9 cellular contexts compared by ENCODE assay signal in genomic region chr1:240732390-240732789, GRCh38.
DNase-seq lines count a peak whose midpoint lies in the region; ATAC-seq, FAIRE-seq and TF ChIP-seq lines count a peak whose summit lies in the region.
"Had no signal": no experiment of that assay in that cellular context is flagged by ENCODE, and none has a peak within 500 bp of the region (broad histone marks: within the 10 kb centered on the region; RNA-seq: fewer than 3 reads in every experiment).

No MANE protein-coding gene starts in this region.

- H3K4me3 ChIP-seq in GM23338 = no peak overlapping the region
- H3K4me3 ChIP-seq in Karpas-422 (ENCODE audit: low read length) = no peak overlapping the region
- no peak overlapping the region for H3K4me3 ChIP-seq in epithelial cell of esophagus (ENCODE audit: low read length)

- H3K36me3 Mint-ChIP-seq in GM23338 (ENCODE audit: low read depth) = no peaks in the 10 kb centered on the region

- 0 out of 2 replicates have a peak, but pooled peaks cover 2% of the 10 kb centered on the region for H3K9me2 ChIP-seq in GM23338 (ENCODE audit: insufficient read depth)
- no peaks in the 10 kb centered on the region for H3K9me2 ChIP-seq in Karpas-422 (replicated peaks; ENCODE audit: insufficient read depth, low read length)

- H3K36me3 ChIP-seq in GM23338 (ENCODE audit: insufficient read depth) (no peaks in the 10 kb centered on the region), Karpas-422 (ENCODE audit: insufficient read depth, low read length) (no peaks in the 10 kb centered on the region)

- H3K27ac ChIP-seq in GM23338 (ENCODE audit: low read depth) (no peak overlapping the region), Karpas-422 (ENCODE audit: low read length) (no peak overlapping the region)

- TF ChIP-seq CTCF in GM23338 (conservative IDR thresholded peaks at IDR 0.05; ENCODE audit: low read depth in 2 of 2) (peak; percentile 84 to 88), epithelial cell of esophagus (IDR thresholded peaks at IDR 0.05; ENCODE audit: insufficient read depth, low read depth, low read length, missing control alignments) (peak; percentile 62)

- no peak overlapping the region for H3K4me2 ChIP-seq in GM23338
- no peak overlapping the region for H3K4me2 ChIP-seq in Karpas-422 (ENCODE audit: low read depth, low read length, poor library complexity, severe bottlenecking)

- H4K20me1 ChIP-seq in GM23338 (replicated peaks; ENCODE audit: insufficient read depth) = no peaks in the 10 kb centered on the region
- no peaks in the 10 kb centered on the region for H4K20me1 ChIP-seq in Karpas-422 (ENCODE audit: insufficient read depth, low read depth, low read length)

- no peaks in the 10 kb centered on the region for H3F3A ChIP-seq in GM23338 (replicated peaks; ENCODE audit: low read depth)

- H3K9me3 ChIP-seq in Karpas-422 (ENCODE audit: low read length) = no peaks in the 10 kb centered on the region

- H3K27me3 ChIP-seq in GM23338 (ENCODE audit: insufficient read depth) = no peaks in the 10 kb centered on the region
- H3K27me3 ChIP-seq in Karpas-422 (ENCODE audit: low read length) = no peaks in the 10 kb centered on the region

- no peaks in the 10 kb centered on the region for H3K9me3 Mint-ChIP-seq in GM23338
- H3K9me3 Mint-ChIP-seq: stimulated activated naive CD8-positive, alpha-beta T cell treated with anti-CD3 and anti-CD28 coated beads, Interleukin-15, Interleukin-2, amounts not matched to agents 100 ng/mL and 50 ng/mL, for 24 hours had no signal

- H3K27me3 Mint-ChIP-seq in GM23338 (ENCODE audit: insufficient read depth, low read depth, poor library complexity) = peaks cover 6% of the 10 kb centered on the region

- peak; percentile 48 for FAIRE-seq in RCC 7860 (lab: Jason Lieb, UNC)

- H3K4me3 Mint-ChIP-seq in GM23338 = no peak overlapping the region
- H3K4me3 Mint-ChIP-seq: stimulated activated naive CD8-positive, alpha-beta T cell treated with anti-CD3 and anti-CD28 coated beads, Interleukin-15, Interleukin-2, amounts not matched to agents 100 ng/mL and 50 ng/mL, for 24 hours had no signal

- H3K9ac ChIP-seq in Karpas-422 (ENCODE audit: low read length) = no peak overlapping the region

- no peak overlapping the region for H2AFZ ChIP-seq in GM23338
- no peak overlapping the region for H2AFZ ChIP-seq in Karpas-422 (ENCODE audit: low read length)

- H3K4me1 Mint-ChIP-seq in GM23338 = peaks cover 6% of the 10 kb centered on the region; the same call in 2 of the 3 replicates

- DNase-seq in NCI-H510A treated with DMSO at 0.1 percent for 48 hours (lab: John Stamatoyannopoulos, UW) (peak; percentile 23), NCI-H510A (lab: John Stamatoyannopoulos, UW) (no peak), GM23338 (ENCODE audit: low spot score) (peak; percentile 88), Karpas-422 (peak; percentile 82), RCC 7860 (ENCODE audit: low spot score) (peak; percentile 58), epithelial cell of esophagus (ENCODE audit: low read depth) (peak; percentile 58), non-pigmented ciliary epithelial cell (ENCODE audit: low read depth) (peak; percentile 45)
- no peak for DNase-seq in stimulated activated CD4-positive, alpha-beta T cell treated with anti-CD3 and anti-CD28 coated beads, Interleukin-1b, Interleukin-23, amount 100 ng/mL, for 48 hours

- H3K4me1 ChIP-seq in GM23338 (ENCODE audit: insufficient read depth) (peaks cover 7% of the 10 kb centered on the region; the same call in 1 of the 2 replicates), Karpas-422 (ENCODE audit: low read length) (no peaks in the 10 kb centered on the region)

- H3K27ac Mint-ChIP-seq in GM23338 = no peak overlapping the region
- H3K27ac Mint-ChIP-seq: stimulated activated naive CD8-positive, alpha-beta T cell treated with anti-CD3 and anti-CD28 coated beads, Interleukin-15, Interleukin-2, amounts not matched to agents 100 ng/mL and 50 ng/mL, for 24 hours had no signal

- peak; percentile 96 for ATAC-seq in GM23338

- H3K79me2 ChIP-seq in GM23338 (replicated peaks; ENCODE audit: insufficient read depth) (no peaks in the 10 kb centered on the region), Karpas-422 (ENCODE audit: low read length) (no peaks in the 10 kb centered on the region)

TF ChIP-seq in GM23338, 12 proteins besides CTCF, POLR2A, EP300 and RAD21 (continues in another document):
- TF ChIP-seq NANOG (IDR thresholded peaks at IDR 0.05; ENCODE audit: borderline replicate concordance) = no peak
- no peak for TF ChIP-seq REST (IDR thresholded peaks at IDR 0.05; ENCODE audit: unreplicated experiment)
- TF ChIP-seq POLR2AphosphoS5 (IDR thresholded peaks at IDR 0.05; ENCODE audit: low read depth) = no peak
- no peak for TF ChIP-seq JUNB (IDR thresholded peaks at IDR 0.05; ENCODE audit: unreplicated experiment)
- no peak for TF ChIP-seq STAT1 (IDR thresholded peaks at IDR 0.05; ENCODE audit: unreplicated experiment)
- no peak for TF ChIP-seq EZH2 (IDR thresholded peaks at IDR 0.05; ENCODE audit: low read depth, unreplicated experiment)

Comparison
In these comparisons a context has a peak if more than half of its experiments do, and no peak if none do; other contexts are left out.
1. DNase-seq: peak in NCI-H510A treated with DMSO at 0.1 percent for 48 hours (single experiment), GM23338 (single experiment), Karpas-422 (single experiment), RCC 7860 (single experiment), epithelial cell of esophagus (single experiment) and non-pigmented ciliary epithelial cell (single experiment); none in NCI-H510A (single experiment) and stimulated activated CD4-positive, alpha-beta T cell treated with anti-CD3 and anti-CD28 coated beads, Interleukin-1b, Interleukin-23, amount 100 ng/mL, for 48 hours (single experiment).